1 cellular context compared by ENCODE assay signal in genomic region chr7:28200598-28200997, GRCh38.
TF ChIP-seq lines count a peak whose summit lies in the region.

No MANE protein-coding gene starts in this region.

TF ChIP-seq in IMR-90, 13 proteins besides CTCF, POLR2A, EP300 and RAD21:
- TF ChIP-seq SMC3 (IDR thresholded peaks at IDR 0.05; ENCODE audit: low read depth, low read length): no peak
- no peak for TF ChIP-seq MXI1 (IDR thresholded peaks at IDR 0.05; ENCODE audit: borderline replicate concordance, low read depth, low read length)
- no peak for TF ChIP-seq FOS (IDR thresholded peaks at IDR 0.05; ENCODE audit: low read depth, low read length)
- no peak for TF ChIP-seq MAZ (IDR thresholded peaks at IDR 0.05; ENCODE audit: borderline replicate concordance, low read depth, low read length)
- no peak for TF ChIP-seq BHLHE40 (IDR thresholded peaks at IDR 0.05; ENCODE audit: low read depth, low read length)
- no peak for TF ChIP-seq USF2 (IDR thresholded peaks at IDR 0.05; ENCODE audit: low read depth, low read length)
- TF ChIP-seq RFX5 (IDR thresholded peaks at IDR 0.05; ENCODE audit: low read depth, low read length): no peak
- TF ChIP-seq, protein P1, sequence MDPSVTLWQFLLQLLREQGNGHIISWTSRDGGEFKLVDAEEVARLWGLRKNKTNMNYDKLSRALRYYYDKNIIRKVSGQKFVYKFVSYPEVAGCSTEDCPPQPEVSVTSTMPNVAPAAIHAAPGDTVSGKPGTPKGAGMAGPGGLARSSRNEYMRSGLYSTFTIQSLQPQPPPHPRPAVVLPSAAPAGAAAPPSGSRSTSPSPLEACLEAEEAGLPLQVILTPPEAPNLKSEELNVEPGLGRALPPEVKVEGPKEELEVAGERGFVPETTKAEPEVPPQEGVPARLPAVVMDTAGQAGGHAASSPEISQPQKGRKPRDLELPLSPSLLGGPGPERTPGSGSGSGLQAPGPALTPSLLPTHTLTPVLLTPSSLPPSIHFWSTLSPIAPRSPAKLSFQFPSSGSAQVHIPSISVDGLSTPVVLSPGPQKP (IDR thresholded peaks at IDR 0.05; ENCODE audit: borderline replicate concordance, low read depth, low read length): no peak
- no peak for TF ChIP-seq CEBPB (IDR thresholded peaks at IDR 0.05; ENCODE audit: low read depth, low read length)
- no peak for TF ChIP-seq NFE2L2 (IDR thresholded peaks at IDR 0.05; ENCODE audit: low read depth, low read length)
- TF ChIP-seq RCOR1 (IDR thresholded peaks at IDR 0.05; ENCODE audit: insufficient replicate concordance, low read length): no peak
- no peak for TF ChIP-seq CHD1 (IDR thresholded peaks at IDR 0.05; ENCODE audit: low read depth, low read length)
- TF ChIP-seq MAFK (IDR thresholded peaks at IDR 0.05; ENCODE audit: low read depth, low read length): no peak
